11 cellular contexts compared by ENCODE assay signal in genomic region chr12:132429122-132429931, GRCh38.
DNase-seq lines count a peak whose midpoint lies in the region; ATAC-seq, FAIRE-seq and TF ChIP-seq lines count a peak whose summit lies in the region.
"Had no signal": no experiment of that assay in that cellular context is flagged by ENCODE, and none has a peak within 500 bp of the region (broad histone marks: within the 10 kb centered on the region; RNA-seq: fewer than 3 reads in every experiment).

No MANE protein-coding gene starts in this region.

- peaks cover 14% of the 10 kb centered on the region for H3K4me1 Mint-ChIP-seq in MCF 10A (ENCODE audit: insufficient read depth, unreplicated experiment)

- WGBS in gastroesophageal sphincter (ENCODE audit: low coverage in 1 of 2), 2 donors = 13 to 80% methylated on average over 2 to 3 of the region's 27 CpGs
- 23 to 32% methylated on average over 17 of the region's 27 CpGs for WGBS in thyroid gland, 2 donors

- DNase-seq in breast epithelium (ENCODE audit: low spot score in 2 of 2) = no peak
- DNase-seq in MCF 10A (ENCODE audit: unreplicated experiment) = no peak
- peak; percentile 88 for DNase-seq in NCI-H748 (lab: John Stamatoyannopoulos, UW; ENCODE audit: unreplicated experiment)
- DNase-seq in thyroid gland = peak; percentile 60 to 65
- no peak for DNase-seq in effector memory CD4-positive, alpha-beta T cell
- no peak for DNase-seq in HTR-8/SVneo (ENCODE audit: insufficient read length, low spot score)
- DNase-seq: amniotic stem cell had no signal

- H3K4me3 Mint-ChIP-seq in MCF 10A (ENCODE audit: unreplicated experiment) = no peak overlapping the region

- no peaks in the 10 kb centered on the region for H3K36me3 Mint-ChIP-seq in MCF 10A (ENCODE audit: insufficient read depth, unreplicated experiment)
- H3K36me3 Mint-ChIP-seq: CD8-positive, alpha-beta T cell had no signal

- POLR2A ChIA-PET in MCF 10A (lab: Yijun Ruan, JAX) = interaction anchor here (0.6 kb wide), 1 partner anchor 306 kb away, joined by 4 read pairs; no protein-coding TSS in a partner anchor

- BruUV-seq in MCF 10A (replicated peaks; lab: Mats Ljungman, UMichigan) = no TSS peak

- H3K27me3 Mint-ChIP-seq in MCF 10A (ENCODE audit: insufficient read depth, unreplicated experiment) = peaks cover 22% of the 10 kb centered on the region

- no peaks in the 10 kb centered on the region for H3K9me3 ChIP-seq in breast epithelium
- H3K9me3 ChIP-seq in gastroesophageal sphincter = no peaks in the 10 kb centered on the region
- H3K9me3 ChIP-seq in thyroid gland = no peaks in the 10 kb centered on the region
- H3K9me3 ChIP-seq in effector memory CD4-positive, alpha-beta T cell (ENCODE audit: control insufficient read depth, low read length) = no peaks in the 10 kb centered on the region

- FAIRE-seq in HTR-8/SVneo (lab: Jason Lieb, UNC) = no peak
- FAIRE-seq: RCC 7860 had no signal

- H3K27me3 ChIP-seq in breast epithelium (peaks cover 0 to 31% of the 10 kb centered on the region in 2 donors), gastroesophageal sphincter (peaks cover 100% of the 10 kb centered on the region), thyroid gland (no peaks in the 10 kb centered on the region)
- H3K27me3 ChIP-seq in effector memory CD4-positive, alpha-beta T cell (replicated peaks; ENCODE audit: control insufficient read depth, insufficient read depth, low read length, poor library complexity, severe bottlenecking) = no peaks in the 10 kb centered on the region

- H3K4me3 ChIP-seq in breast epithelium = peak overlapping the region in 2 of 3 donors; percentile 4 to 25
- H3K4me3 ChIP-seq in gastroesophageal sphincter = no peak overlapping the region
- H3K4me3 ChIP-seq in thyroid gland (replicated peaks in 1 of 3) = no peak overlapping the region
- H3K4me3 ChIP-seq in effector memory CD4-positive, alpha-beta T cell (ENCODE audit: insufficient read depth, low read depth, low read length, poor library complexity, severe bottlenecking) = no peak overlapping the region

- H3K36me3 ChIP-seq in breast epithelium = no peaks in the 10 kb centered on the region
- H3K36me3 ChIP-seq in gastroesophageal sphincter = no peaks in the 10 kb centered on the region
- H3K36me3 ChIP-seq in thyroid gland = no peaks in the 10 kb centered on the region
- H3K36me3 ChIP-seq in effector memory CD4-positive, alpha-beta T cell (ENCODE audit: control insufficient read depth, insufficient read depth, low read length) = no peaks in the 10 kb centered on the region

- intact Hi-C loops in breast epithelium (cut with DNase I; ENCODE audit: low total_unique reads) (loop anchor here (1.0 to 10.0 kb wide), 2 partner anchors 32 to 95 kb away; no protein-coding TSS in a partner anchor), MCF 10A (cut with micrococcal nuclease) (no loop called here), thyroid gland (cut with DNase I) (no loop called here)

- H3K9me3 Mint-ChIP-seq in MCF 10A (ENCODE audit: unreplicated experiment) = no peaks in the 10 kb centered on the region
- H3K9me3 Mint-ChIP-seq: CD8-positive, alpha-beta T cell had no signal

- ATAC-seq in gastroesophageal sphincter = peak; percentile 12
- ATAC-seq in HG02981 (IDR thresholded peaks at IDR 0.05; ENCODE audit: unreplicated experiment) = no peak

- H3K27ac ChIP-seq in breast epithelium (peak overlapping the region; percentile 78 to 87), gastroesophageal sphincter (no peak overlapping the region), thyroid gland (peak overlapping the region in 1 of 3 donors; percentile 32)
- no peak overlapping the region for H3K27ac ChIP-seq in effector memory CD4-positive, alpha-beta T cell (ENCODE audit: insufficient read depth, low read length, poor library complexity, severe bottlenecking)

- H3K4me1 ChIP-seq in breast epithelium (peaks cover 0 to 3% of the 10 kb centered on the region in 2 donors), gastroesophageal sphincter (peaks cover 0 to 39% (median 10%) of the 10 kb centered on the region in 3 donors), thyroid gland (peaks cover 3 to 24% of the 10 kb centered on the region in 2 donors)
- H3K4me1 ChIP-seq in effector memory CD4-positive, alpha-beta T cell (ENCODE audit: control insufficient read depth, insufficient read depth, low read length, poor library complexity, severe bottlenecking) = peaks cover 24% of the 10 kb centered on the region

- TF ChIP-seq CTCF in breast epithelium (IDR thresholded peaks at IDR 0.05) (no peak), MCF 10A (IDR thresholded peaks at IDR 0.05; ENCODE audit: unreplicated experiment) (no peak), gastroesophageal sphincter (IDR thresholded peaks at IDR 0.05) (no peak), thyroid gland (IDR thresholded peaks at IDR 0.05) (no peak)

- TF ChIP-seq POLR2A in breast epithelium (IDR thresholded peaks at IDR 0.05) (no peak), gastroesophageal sphincter (IDR thresholded peaks at IDR 0.05) (no peak), thyroid gland (IDR thresholded peaks at IDR 0.05) (no peak)

- H3K27ac Mint-ChIP-seq in MCF 10A (ENCODE audit: low read depth, unreplicated experiment) = no peak overlapping the region
- H3K27ac Mint-ChIP-seq: CD8-positive, alpha-beta T cell had no signal

- CTCF ChIA-PET in MCF 10A (lab: Yijun Ruan, JAX) = interaction anchor here (0.8 to 1.2 kb wide), 2 partner anchors 77 to 133 kb away, joined by 3 read pairs; no protein-coding TSS in a partner anchor

- no peak for TF ChIP-seq EP300 in gastroesophageal sphincter (IDR thresholded peaks at IDR 0.05)

Comparison
In these comparisons a context has a peak if more than half of its experiments do, and no peak if none do; other contexts are left out.
1. DNase-seq: peak in NCI-H748 (single experiment) and thyroid gland (2 of 2); none in breast epithelium (0 of 2), MCF 10A (single experiment), effector memory CD4-positive, alpha-beta T cell (0 of 3) and HTR-8/SVneo (single experiment).
2. H3K27ac ChIP-seq: peak in breast epithelium (2 of 2); none in gastroesophageal sphincter (0 of 4) and effector memory CD4-positive, alpha-beta T cell (single experiment).
3. H3K4me3 ChIP-seq: peak in breast epithelium (2 of 3); none in gastroesophageal sphincter (0 of 2), thyroid gland (0 of 3) and effector memory CD4-positive, alpha-beta T cell (single experiment).